In the genomic region with DNA sequence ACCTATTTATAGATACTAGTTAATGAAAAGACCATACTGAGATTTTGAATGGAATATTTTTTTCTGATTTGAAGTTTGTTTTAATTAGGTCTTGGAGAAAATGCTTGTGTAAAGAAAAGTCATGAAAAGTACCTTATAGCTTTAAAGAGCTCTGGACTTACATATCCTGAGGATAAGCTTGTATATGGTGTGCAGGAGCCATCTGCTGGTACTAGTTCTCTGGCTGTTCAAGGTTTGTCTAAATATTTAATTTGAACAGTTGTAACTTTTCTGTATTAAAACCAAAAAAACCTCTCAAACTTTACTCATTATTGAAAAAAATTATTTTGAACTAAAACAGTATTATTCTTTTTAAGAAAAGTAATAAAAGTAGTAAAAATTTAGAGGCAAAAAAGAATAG, we compare ENCODE assay signal across 1 cellular context.
TF ChIP-seq lines count a peak whose summit lies in the region.

No MANE protein-coding gene starts in this region.

TF ChIP-seq in HCT116, 20 proteins besides CTCF, POLR2A, EP300 and RAD21 (continued from another document):
- TF ChIP-seq CEBPB (IDR thresholded peaks at IDR 0.05; ENCODE audit: low read depth) (no peak), EGR1 (IDR thresholded peaks at IDR 0.05; ENCODE audit: low read depth) (no peak)
- TF ChIP-seq, protein P1, sequence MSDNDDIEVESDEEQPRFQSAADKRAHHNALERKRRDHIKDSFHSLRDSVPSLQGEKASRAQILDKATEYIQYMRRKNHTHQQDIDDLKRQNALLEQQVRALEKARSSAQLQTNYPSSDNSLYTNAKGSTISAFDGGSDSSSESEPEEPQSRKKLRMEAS (IDR thresholded peaks at IDR 0.05): no peak
